Comparison of ENCODE assay signal across 9 cellular contexts in genomic region chr1:12617511-12617900, GRCh38. TPM values are rescaled to one million over a fixed set of nuclear protein-coding genes. Genes with fewer than 3 reads are reported as not detected.
DNase-seq lines count a peak whose midpoint lies in the region; ATAC-seq, FAIRE-seq and TF ChIP-seq lines count a peak whose summit lies in the region.
"Had no signal": no experiment of that assay in that cellular context is flagged by ENCODE, and none has a peak within 500 bp of the region (broad histone marks: within the 10 kb centered on the region; RNA-seq: fewer than 3 reads in every experiment).

No MANE protein-coding gene starts in this region.

- no peak for ATAC-seq in A549
- ATAC-seq in activated naive CD8-positive, alpha-beta T cell treated with anti-CD3 and anti-CD28 coated beads, Interleukin-2, amount 50 U/mL, for 24 hours = no peak
- ATAC-seq in left colon = peak; percentile 30
- no peak for ATAC-seq in sciatic nerve

- peak overlapping the region; percentile 98 for H3K27ac Mint-ChIP-seq in activated naive CD8-positive, alpha-beta T cell treated with anti-CD3 and anti-CD28 coated beads, Interleukin-2, amount 50 U/mL, for 24 hours

- POLR2A ChIA-PET in A549 (lab: Yijun Ruan, JAX) = interaction anchor here (0.6 to 7.2 kb wide), 23 partner anchors 8 to 708 kb away, joined by 3 to 209 read pairs (median 8); partner anchors contain the start of gene MFN2

- H3K9ac ChIP-seq in stomach smooth muscle (ENCODE audit: low read length in 2 of 2) = peak overlapping the region; percentile 70 to 75

- no peak for TF ChIP-seq CTCF in A549 (IDR thresholded peaks at IDR 0.05)
- TF ChIP-seq CTCF in LNCaP clone FGC (IDR thresholded peaks at IDR 0.05; ENCODE audit: control insufficient read depth, extremely low read depth, insufficient read depth) = no peak

- WGBS in A549 (ENCODE audit: missing lambda C conversion rate) = 2% methylated on average over 10 of the region's 13 CpGs

- FAIRE-seq in A549 (lab: Jason Lieb, UNC) = no peak
- FAIRE-seq: endometrium had no signal

- H3K4me1 ChIP-seq in A549 = peaks cover 43% of the 10 kb centered on the region
- H3K4me1 ChIP-seq in stomach smooth muscle (ENCODE audit: control insufficient read depth, insufficient read depth, low read length) = peaks cover 66% of the 10 kb centered on the region

- H3K9me3 ChIP-seq in A549 (no peaks in the 10 kb centered on the region), stomach smooth muscle (ENCODE audit: control insufficient read depth in 2 of 2, low read length in 2 of 2) (no peaks in the 10 kb centered on the region)

- peak overlapping the region; percentile 93 for H3K4me2 ChIP-seq in A549

- no peaks in the 10 kb centered on the region for H3K9me3 Mint-ChIP-seq in activated naive CD8-positive, alpha-beta T cell treated with anti-CD3 and anti-CD28 coated beads, Interleukin-2, amount 50 U/mL, for 24 hours

- no peak for TF ChIP-seq RAD21 in A549 (conservative IDR thresholded peaks at IDR 0.05 in 1 of 2, IDR thresholded peaks at IDR 0.05 in 1 of 2)

- no peak for TF ChIP-seq POLR2A in A549 (IDR thresholded peaks at IDR 0.05; ENCODE audit: low read length)

- peaks cover 1% of the 10 kb centered on the region for H3K27me3 Mint-ChIP-seq in activated naive CD8-positive, alpha-beta T cell treated with anti-CD3 and anti-CD28 coated beads, Interleukin-2, amount 50 U/mL, for 24 hours

- peaks cover 74% of the 10 kb centered on the region for H3K4me1 Mint-ChIP-seq in activated naive CD8-positive, alpha-beta T cell treated with anti-CD3 and anti-CD28 coated beads, Interleukin-2, amount 50 U/mL, for 24 hours

- no peaks in the 10 kb centered on the region for H3K27me3 ChIP-seq in stomach smooth muscle (ENCODE audit: control insufficient read depth in 1 of 2, insufficient read depth in 2 of 2, low read length in 2 of 2)

- peak overlapping the region; percentile 93 for H3K4me3 ChIP-seq in A549
- peak overlapping the region; percentile 61 for H3K4me3 ChIP-seq in LNCaP clone FGC (ENCODE audit: low read depth, low read length)
- peak overlapping the region; percentile 84 to 88 for H3K4me3 ChIP-seq in stomach smooth muscle (ENCODE audit: low read length in 2 of 2)

- no peak for TF ChIP-seq EP300 in A549 (IDR thresholded peaks at IDR 0.05)

- peak overlapping the region; percentile 96 for H3K4me3 Mint-ChIP-seq in activated naive CD8-positive, alpha-beta T cell treated with anti-CD3 and anti-CD28 coated beads, Interleukin-2, amount 50 U/mL, for 24 hours

- CTCF ChIA-PET in A549 (lab: Yijun Ruan, JAX) = interaction anchor here (0.6 to 8.0 kb wide), 8 partner anchors 16 to 609 kb away, joined by 3 to 60 read pairs (median 4); no protein-coding TSS in a partner anchor

- peak overlapping the region; percentile 99 to 100 for H3K27ac ChIP-seq in A549
- peak overlapping the region; percentile 86 for H3K27ac ChIP-seq in stomach smooth muscle (ENCODE audit: low read length)

- H3K36me3 Mint-ChIP-seq in activated naive CD8-positive, alpha-beta T cell treated with anti-CD3 and anti-CD28 coated beads, Interleukin-2, amount 50 U/mL, for 24 hours (ENCODE audit: low read depth) = peaks cover 43% of the 10 kb centered on the region

- H3K36me3 ChIP-seq in stomach smooth muscle (ENCODE audit: control insufficient read depth in 2 of 2, insufficient read depth in 2 of 2, low read length in 2 of 2) = no peaks in the 10 kb centered on the region

- intact Hi-C loops in left colon (cut with DNase I, micrococcal nuclease) (loop anchor here in 1 of 2 donors (5.0 kb wide), 1 partner anchor 210 kb away; no protein-coding TSS in a partner anchor), sciatic nerve (cut with DNase I) (loop anchor here (10.0 kb wide), 1 partner anchor 163 kb away; no protein-coding TSS in a partner anchor)

- DNase-seq in A549 (ENCODE audit: low read depth in 1 of 2, low spot score in 1 of 2) (no peak), LNCaP clone FGC (ENCODE audit: low read depth) (no peak), left colon (peak; percentile 51 to 60), GF-D8 (lab: John Stamatoyannopoulos, UW) (no peak), NCI-H146 treated with DMSO at 0.1 percent for 48 hours (lab: John Stamatoyannopoulos, UW; ENCODE audit: unreplicated experiment) (no peak), sciatic nerve (ENCODE audit: low spot score) (no peak)
- peak; percentile 46 for DNase-seq in activated naive CD8-positive, alpha-beta T cell treated with anti-CD3 and anti-CD28 coated beads, Interleukin-2, amount 50 U/mL, for 24 hours

TF ChIP-seq in A549, 52 proteins besides CTCF, POLR2A, EP300 and RAD21:
- TF ChIP-seq POLR2AphosphoS2 (conservative IDR thresholded peaks at IDR 0.05; ENCODE audit: low read length) (no peak), ZFP36 (IDR thresholded peaks at IDR 0.05; ENCODE audit: borderline replicate concordance, partially characterized antibody) (no peak), USF2 (IDR thresholded peaks at IDR 0.05) (no peak), FOSB (CRISPR knock-in tag; IDR thresholded peaks at IDR 0.05) (no peak), PBX3 (IDR thresholded peaks at IDR 0.05) (no peak), CBX2 (IDR thresholded peaks at IDR 0.05; ENCODE audit: borderline replicate concordance, low read depth) (no peak), ZNF302 (CRISPR knock-in tag; IDR thresholded peaks at IDR 0.05) (no peak), HEYL (CRISPR knock-in tag; IDR thresholded peaks at IDR 0.05) (no peak), ELK1 (IDR thresholded peaks at IDR 0.05; ENCODE audit: low read depth, low read length) (no peak), RFX5 (IDR thresholded peaks at IDR 0.05) (no peak), NFE2L2 (conservative IDR thresholded peaks at IDR 0.05; ENCODE audit: low read length) (no peak), NR3C1 (IDR thresholded peaks at IDR 0.05) (no peak), SMC3 (IDR thresholded peaks at IDR 0.05) (no peak), BCL3 (IDR thresholded peaks at IDR 0.05) (no peak), HDAC2 (IDR thresholded peaks at IDR 0.05) (no peak)

RNA-seq across cellular contexts. Expression of gene DHRS3, which starts 0.5 kb away (rescaled TPM):
- polyA plus RNA-seq in A549 (2011; rRNA removed) (79.7 and 89.1 TPM in 2 replicates), A549 (2017; fragmentation: RNase III; extraction: RNeasy Plus Mini Kit Qiagen cat#74134 plus additional on column Dnase treatment) (56.9 to 78.9 TPM (median 62.7 TPM) in 3 replicates)
- 64.4 and 78.4 TPM in 2 replicates for polyA plus RNA-seq in A549 (2012; cell fraction: cytosol; rRNA removed)
- 119 and 124 TPM in 2 replicates for polyA plus RNA-seq in A549 (2012; cell fraction: nucleus; rRNA removed)
- polyA minus RNA-seq in A549 (2011; rRNA and poly(A)+ RNA removed) = 320 and 332 TPM in 2 replicates
- total RNA-seq in left colon (100 to 1,000 TPM in 1 of 2 donors, 10 to 100 TPM in 1; 73.2 to 106 TPM), sciatic nerve (271 TPM)

RNA-seq across cellular contexts. Expression of gene AADACL4, which starts 26.4 kb away (rescaled TPM):
- polyA plus RNA-seq in A549 (2011; rRNA removed) (not detected in 2 replicates), A549 (2017; fragmentation: RNase III; extraction: RNeasy Plus Mini Kit Qiagen cat#74134 plus additional on column Dnase treatment) (not detected in 3 replicates)
- polyA plus RNA-seq in A549 (2012; cell fraction: cytosol; rRNA removed) = not detected in 2 replicates
- not detected in 2 replicates for polyA plus RNA-seq in A549 (2012; cell fraction: nucleus; rRNA removed)
- polyA minus RNA-seq in A549 (2011; rRNA and poly(A)+ RNA removed) = not detected in 2 replicates
- total RNA-seq in left colon (not detected), sciatic nerve (not detected)

Comparison
In these comparisons a context has a peak if more than half of its experiments do, and no peak if none do; other contexts are left out.
1. DNase-seq: peak in activated naive CD8-positive, alpha-beta T cell treated with anti-CD3 and anti-CD28 coated beads, Interleukin-2, amount 50 U/mL, for 24 hours (single experiment) and left colon (2 of 2); none in A549 (0 of 2), LNCaP clone FGC (single experiment), GF-D8 (single experiment), NCI-H146 treated with DMSO at 0.1 percent for 48 hours (single experiment) and sciatic nerve (single experiment).
2. Peak in every context shown above with its lines, with median percentiles within 50 percentile points of each other: H3K4me3 ChIP-seq.